1 cellular context compared by ENCODE assay signal in genomic region chr5:143023447-143024096, GRCh38.
TF ChIP-seq lines count a peak whose summit lies in the region.

No MANE protein-coding gene starts in this region.

TF ChIP-seq in GM23338, 12 proteins besides CTCF, POLR2A, EP300 and RAD21 (continued from another document):
- TF ChIP-seq CREB1 (CRISPR knock-in tag; IDR thresholded peaks at IDR 0.05; ENCODE audit: low read depth) (no peak), EZH2 (IDR thresholded peaks at IDR 0.05; ENCODE audit: low read depth, unreplicated experiment) (no peak), POLR2AphosphoS5 (IDR thresholded peaks at IDR 0.05; ENCODE audit: low read depth) (no peak), EZH2phosphoT487 (IDR thresholded peaks at IDR 0.05; ENCODE audit: unreplicated experiment) (no peak), REST (IDR thresholded peaks at IDR 0.05; ENCODE audit: unreplicated experiment) (no peak), ZNF331 (CRISPR knock-in tag; IDR thresholded peaks at IDR 0.05; ENCODE audit: low read depth) (no peak), JUNB (IDR thresholded peaks at IDR 0.05; ENCODE audit: unreplicated experiment) (no peak), STAT1 (IDR thresholded peaks at IDR 0.05; ENCODE audit: unreplicated experiment) (no peak)
